ENCODE assay signal across 19 cellular contexts in the genomic region with DNA sequence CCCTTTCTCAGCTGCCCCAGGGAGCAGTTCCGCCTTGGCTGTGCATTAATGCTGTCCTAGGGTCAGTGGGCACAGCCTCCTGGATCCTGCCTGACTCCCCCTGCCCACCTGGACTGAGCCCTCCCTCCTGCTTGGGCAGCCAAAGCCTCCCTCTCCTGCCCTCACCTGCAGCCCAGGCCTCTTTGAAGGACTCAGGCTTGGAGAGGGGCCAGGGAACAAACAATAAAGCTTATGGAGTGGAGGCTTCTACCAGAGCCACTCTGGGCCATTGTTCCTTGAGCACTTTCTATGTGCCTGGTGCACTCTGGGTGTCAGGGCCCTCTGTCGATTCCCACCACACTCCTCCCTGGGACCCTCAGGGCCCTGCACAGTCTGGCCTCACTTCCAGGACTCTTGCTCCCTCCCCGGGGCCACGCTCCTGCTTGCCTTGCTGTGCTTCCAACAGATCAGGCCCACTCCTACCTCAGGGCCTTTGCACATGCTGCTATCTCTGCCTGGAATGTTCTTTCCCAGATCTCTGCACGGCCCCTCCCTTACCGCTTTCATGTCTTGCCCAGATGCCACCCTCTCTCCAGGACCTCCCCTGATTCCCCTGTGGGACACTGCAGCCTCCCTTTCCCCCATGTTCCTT. TPM values are rescaled to one million over a fixed set of nuclear protein-coding genes. Genes with fewer than 3 reads are reported as not detected.
DNase-seq lines count a peak whose midpoint lies in the region; ATAC-seq and TF ChIP-seq lines count a peak whose summit lies in the region.
"Had no signal": no experiment of that assay in that cellular context is flagged by ENCODE, and none has a peak within 500 bp of the region (broad histone marks: within the 10 kb centered on the region; RNA-seq: fewer than 3 reads in every experiment).

No MANE protein-coding gene starts in this region.

- H3K36me3 ChIP-seq in gastrocnemius medialis (no peaks in the 10 kb centered on the region), right atrium auricular region (no peaks in the 10 kb centered on the region), left ventricle myocardium inferior (no peaks in the 10 kb centered on the region)

- intact Hi-C loops in gastrocnemius medialis (cut with DNase I; ENCODE audit: low total_unique reads): no loop called here
- intact Hi-C loops in left ventricle myocardium inferior (cut with micrococcal nuclease): no loop called here

- no peaks in the 10 kb centered on the region for H3K27me3 ChIP-seq in gastrocnemius medialis
- no peaks in the 10 kb centered on the region for H3K27me3 ChIP-seq in right atrium auricular region
- H3K27me3 ChIP-seq in left ventricle myocardium inferior (ENCODE audit: low read depth): peaks cover 22% of the 10 kb centered on the region

- peak; percentile 22 for DNase-seq in DMS 273 (lab: John Stamatoyannopoulos, UW; ENCODE audit: unreplicated experiment)
- no peak for DNase-seq in DMS 273 treated with DMSO at 0.1 percent for 48 hours (lab: John Stamatoyannopoulos, UW)
- peak; percentile 41 for DNase-seq in NCI-H1105 (lab: John Stamatoyannopoulos, UW)
- peak; percentile 30 for DNase-seq in RPMI8226
- DNase-seq in gastrocnemius medialis: no peak
- no peak for DNase-seq in right atrium auricular region (ENCODE audit: low spot score)
- DNase-seq in left ventricle myocardium inferior: no peak
- DNase-seq: Calu3; CD4-positive, alpha-beta memory T cell; DND-41; Kasumi-1; NCI-H1417 treated with DMSO at 0.1 percent for 48 hours; NCI-H1930; NCI-H345; PC-3; SW 1271 had no signal

- H3K9me3 ChIP-seq in gastrocnemius medialis: no peaks in the 10 kb centered on the region
- H3K9me3 ChIP-seq in right atrium auricular region: no peaks in the 10 kb centered on the region
- no peaks in the 10 kb centered on the region for H3K9me3 ChIP-seq in left ventricle myocardium inferior (replicated peaks)

- TF ChIP-seq POLR2A in gastrocnemius medialis (IDR thresholded peaks at IDR 0.05): no peak

- peak overlapping the region; percentile 88 to 93 (median 89) for H3K27ac ChIP-seq in gastrocnemius medialis
- no peak overlapping the region for H3K27ac ChIP-seq in right atrium auricular region
- H3K27ac ChIP-seq in left ventricle myocardium inferior (replicated peaks): no peak overlapping the region
- H3K27ac ChIP-seq: 22Rv1 had no signal

- in situ Hi-C loops in gastrocnemius medialis (cut with MboI; ENCODE audit: low sequenced_read_pairs in 4 of 4): no loop called here

- ATAC-seq in gastrocnemius medialis: no peak
- no peak for ATAC-seq in HG03039 (IDR thresholded peaks at IDR 0.05; ENCODE audit: unreplicated experiment)
- ATAC-seq: PC-3 had no signal

- peaks cover 28 to 57% of the 10 kb centered on the region in 2 donors for H3K4me1 ChIP-seq in gastrocnemius medialis
- peaks cover 0 to 53% of the 10 kb centered on the region in 2 donors for H3K4me1 ChIP-seq in right atrium auricular region
- peaks cover 60% of the 10 kb centered on the region for H3K4me1 ChIP-seq in left ventricle myocardium inferior

- no peak for TF ChIP-seq CTCF in gastrocnemius medialis (IDR thresholded peaks at IDR 0.05 in 4 of 5, conservative IDR thresholded peaks at IDR 0.05 in 1 of 5)
- no peak for TF ChIP-seq CTCF in right atrium auricular region (IDR thresholded peaks at IDR 0.05)
- TF ChIP-seq CTCF in left ventricle myocardium inferior (IDR thresholded peaks at IDR 0.05; ENCODE audit: borderline replicate concordance): no peak

- H3K4me3 ChIP-seq in gastrocnemius medialis (no peak overlapping the region), right atrium auricular region (no peak overlapping the region), left ventricle myocardium inferior (no peak overlapping the region)

RNA-seq across cellular contexts. Expression of gene KCNJ12, which starts 5.0 kb away (rescaled TPM):
- total RNA-seq in gastrocnemius medialis (10 to 100 TPM; 18.2 to 35.7 (median 29.2) TPM), right atrium auricular region (10 to 100 TPM; 12.0 to 17.3 TPM), left ventricle myocardium inferior (12.3 TPM)
- total RNA-seq: B cell; Calu3; CD4-positive, alpha-beta memory T cell had no signal

Comparison
In these comparisons a context has a peak if more than half of its experiments do, and no peak if none do; other contexts are left out.
1. DNase-seq: peak in DMS 273 (single experiment), NCI-H1105 (single experiment) and RPMI8226 (single experiment); none in DMS 273 treated with DMSO at 0.1 percent for 48 hours (single experiment), gastrocnemius medialis (0 of 2), right atrium auricular region (single experiment) and left ventricle myocardium inferior (single experiment).
2. H3K27ac ChIP-seq: peak in gastrocnemius medialis (4 of 4); none in right atrium auricular region (0 of 2) and left ventricle myocardium inferior (single experiment).